Comparison of ENCODE assay signal across 25 cellular contexts in genomic region chr11:15744693-15745092, GRCh38.
"Had no signal": no experiment of that assay in that cellular context is flagged by ENCODE, and none has a peak within 500 bp of the region (broad histone marks: within the 10 kb centered on the region; RNA-seq: fewer than 3 reads in every experiment).

No MANE protein-coding gene starts in this region.

- H3K4me1 ChIP-seq: left lung, lower lobe of right lung, right atrium auricular region, right lobe of liver, suprapubic skin, tibial artery, upper lobe of right lung had no signal

- H3K36me3 ChIP-seq: left lung, lower lobe of right lung, neural progenitor cell, ovary, right atrium auricular region, right lobe of liver, spleen, suprapubic skin, thoracic aorta, tibial artery, upper lobe of right lung had no signal

- H3K27ac ChIP-seq: left lung, lower lobe of right lung, neural progenitor cell, ovary, right atrium auricular region, right lobe of liver, spleen, suprapubic skin, thoracic aorta, tibial artery, upper lobe of right lung had no signal

- DNase-seq: hippocampal formation; kidney glomerular epithelial cell; left cardiac atrium; left lung; lower lobe of right lung; mesendoderm; naive B cell; natural killer cell; nephron progenitor cell; ovary; right lobe of liver; spleen; stimulated activated CD4-positive, alpha-beta T cell treated with anti-CD3 and anti-CD28 coated beads, Interleukin-4, amount 100 ng/mL, for 24 hours; stimulated activated naive CD4-positive, alpha-beta T cell; tibial artery; trophoblast cell; upper lobe of right lung had no signal

- H3K4me3 Mint-ChIP-seq: mesothelial cell of epicardium; naive B cell; natural killer cell; nephron progenitor cell; neural progenitor cell; stimulated activated effector memory CD8-positive, alpha-beta T cell treated with anti-CD3 and anti-CD28 coated beads, Interleukin-12 subunit alpha, Interleukin-12 subunit beta, amount 100 ng/mL, for 72 hours; stimulated activated naive CD8-positive, alpha-beta T cell treated with anti-CD3 and anti-CD28 coated beads, Interleukin-15, Interleukin-2, amounts not matched to agents 100 ng/mL and 50 ng/mL, for 24 hours had no signal

- H3K27ac Mint-ChIP-seq: mesothelial cell of epicardium; natural killer cell; neural progenitor cell; progenitor cell of endocrine pancreas; stimulated activated effector memory CD8-positive, alpha-beta T cell treated with anti-CD3 and anti-CD28 coated beads, Interleukin-12 subunit alpha, Interleukin-12 subunit beta, amount 100 ng/mL, for 72 hours; stimulated activated naive CD8-positive, alpha-beta T cell treated with anti-CD3 and anti-CD28 coated beads, Interleukin-15, Interleukin-2, amounts not matched to agents 100 ng/mL and 50 ng/mL, for 24 hours had no signal

- H3K9me3 ChIP-seq: left lung, lower lobe of right lung, ovary, right atrium auricular region, right lobe of liver, spleen, suprapubic skin, thoracic aorta, tibial artery, upper lobe of right lung had no signal

- H3K9ac ChIP-seq: neural progenitor cell had no signal

- H3K27me3 Mint-ChIP-seq: naive B cell had no signal

- H2AFZ ChIP-seq: neural progenitor cell had no signal

- H3K27me3 ChIP-seq: left lung, neural progenitor cell, ovary, right atrium auricular region, right lobe of liver, spleen, suprapubic skin, tibial artery, upper lobe of right lung had no signal

- H3K4me1 Mint-ChIP-seq: mesothelial cell of epicardium; naive B cell; natural killer cell; stimulated activated effector memory CD8-positive, alpha-beta T cell treated with anti-CD3 and anti-CD28 coated beads, Interleukin-12 subunit alpha, Interleukin-12 subunit beta, amount 100 ng/mL, for 72 hours had no signal

- H3K4me3 ChIP-seq: left lung, lower lobe of right lung, neural progenitor cell, ovary, right atrium auricular region, right lobe of liver, spleen, suprapubic skin, thoracic aorta, tibial artery, upper lobe of right lung had no signal

- ATAC-seq: left cardiac atrium; left lung; lower lobe of right lung; natural killer cell; right lobe of liver; stimulated activated effector memory CD8-positive, alpha-beta T cell treated with anti-CD3 and anti-CD28 coated beads, Interleukin-12 subunit alpha, Interleukin-12 subunit beta, amount 100 ng/mL, for 72 hours; upper lobe of right lung had no signal

- H3K4me2 ChIP-seq: neural progenitor cell had no signal

- H3K36me3 Mint-ChIP-seq: mesothelial cell of epicardium; naive B cell; natural killer cell; neural progenitor cell; stimulated activated effector memory CD8-positive, alpha-beta T cell treated with anti-CD3 and anti-CD28 coated beads, Interleukin-12 subunit alpha, Interleukin-12 subunit beta, amount 100 ng/mL, for 72 hours had no signal
